Comparison of ENCODE assay signal across 15 cellular contexts in the genomic region with DNA sequence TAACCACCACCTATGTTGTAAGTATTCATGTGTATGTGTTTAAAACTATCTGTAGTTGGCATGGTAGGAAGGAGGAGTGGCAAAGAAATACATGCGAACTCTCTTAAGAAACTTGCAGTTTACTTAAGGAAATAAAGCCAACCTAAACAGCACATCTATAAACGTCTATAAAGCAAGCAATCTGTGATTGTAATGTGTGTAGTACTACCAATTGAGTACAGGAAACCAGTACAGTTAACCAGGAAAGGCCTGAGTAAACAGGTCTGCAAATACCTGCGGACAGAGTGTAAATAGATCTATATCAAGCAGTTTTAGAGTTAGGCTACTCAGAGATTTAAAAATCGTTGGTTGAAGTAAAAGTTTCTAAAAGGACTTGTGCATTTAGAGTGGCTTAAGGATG.
"Had no signal": no experiment of that assay in that cellular context is flagged by ENCODE, and none has a peak within 500 bp of the region (broad histone marks: within the 10 kb centered on the region; RNA-seq: fewer than 3 reads in every experiment).

No MANE protein-coding gene starts in this region.

- H3K27ac ChIP-seq: cardiac muscle cell, heart right ventricle, ovary had no signal

- ATAC-seq: activated CD4-positive, alpha-beta T cell treated with anti-CD3 and anti-CD28 coated beads for 36 hours; activated T-cell treated with anti-CD3 and anti-CD28 coated beads, Interleukin-2, amount 50 U/mL, for 4 hours; heart right ventricle; naive thymus-derived CD4-positive, alpha-beta T cell; SK-N-SH treated with all-trans-retinoic acid at 6 μM for 48 hours had no signal

- H3K27me3 ChIP-seq: cardiac muscle cell, heart right ventricle, ovary had no signal

- DNase-seq: activated CD4-positive, alpha-beta memory T cell treated with anti-CD3 and anti-CD28 coated beads, Interleukin-2, amount 10 ng/mL, durations not matched to agents 7 days and 5 days; activated CD4-positive, alpha-beta T cell treated with anti-CD3 and anti-CD28 coated beads for 36 hours; activated effector memory CD4-positive, alpha-beta T cell treated with Interleukin-2 at 50 U/mL for 16 hours; activated naive CD4-positive, alpha-beta T cell treated with anti-CD3 and anti-CD28 coated beads, Interleukin-2, amount 50 U/mL, for 16 hours; activated T-cell treated with anti-CD3 and anti-CD28 coated beads, Interleukin-2, amount 50 U/mL, for 4 hours; heart right ventricle; naive thymus-derived CD4-positive, alpha-beta T cell; ovary; retina; stimulated activated CD4-positive, alpha-beta T cell treated with anti-CD3 and anti-CD28 coated beads, Interleukin-4, amount 100 ng/mL, for 4 hours; stimulated activated CD8-positive, alpha-beta memory T cell treated with anti-CD3 and anti-CD28 coated beads, Interleukin-4, amount 100 ng/mL, for 48 hours; stimulated activated naive CD4-positive, alpha-beta T cell treated with Interleukin-2 at 50 U/mL for 16 hours; trophoblast cell had no signal

- H3K4me3 Mint-ChIP-seq: activated CD4-positive, alpha-beta memory T cell treated with anti-CD3 and anti-CD28 coated beads, Interleukin-2, amount 10 ng/mL, durations not matched to agents 7 days and 5 days; activated CD4-positive, alpha-beta T cell treated with anti-CD3 and anti-CD28 coated beads for 36 hours; activated T-cell treated with anti-CD3 and anti-CD28 coated beads, Interleukin-2, amount 50 U/mL, for 4 hours; naive thymus-derived CD4-positive, alpha-beta T cell had no signal

- H3K4me1 Mint-ChIP-seq: activated CD4-positive, alpha-beta memory T cell treated with anti-CD3 and anti-CD28 coated beads, Interleukin-2, amount 10 ng/mL, durations not matched to agents 7 days and 5 days; activated CD4-positive, alpha-beta T cell treated with anti-CD3 and anti-CD28 coated beads for 36 hours; naive thymus-derived CD4-positive, alpha-beta T cell had no signal

- H3K36me3 Mint-ChIP-seq: naive thymus-derived CD4-positive, alpha-beta T cell had no signal

- H3K9me3 Mint-ChIP-seq: activated CD4-positive, alpha-beta memory T cell treated with anti-CD3 and anti-CD28 coated beads, Interleukin-2, amount 10 ng/mL, durations not matched to agents 7 days and 5 days; activated T-cell treated with anti-CD3 and anti-CD28 coated beads, Interleukin-2, amount 50 U/mL, for 4 hours had no signal

- H3K27ac Mint-ChIP-seq: activated CD4-positive, alpha-beta memory T cell treated with anti-CD3 and anti-CD28 coated beads, Interleukin-2, amount 10 ng/mL, durations not matched to agents 7 days and 5 days; activated CD4-positive, alpha-beta T cell treated with anti-CD3 and anti-CD28 coated beads for 36 hours; naive thymus-derived CD4-positive, alpha-beta T cell had no signal

- H3K4me3 ChIP-seq: cardiac muscle cell, heart right ventricle, ovary had no signal

- H3K9me3 ChIP-seq: ovary had no signal

- H3K36me3 ChIP-seq: cardiac muscle cell, heart right ventricle, ovary had no signal
